In genomic region chr10:17453377-17454091, GRCh38 we compare ENCODE assay signal across 1 cellular context.
TF ChIP-seq lines count a peak whose summit lies in the region.

No MANE protein-coding gene starts in this region.

TF ChIP-seq in K562, 482 proteins besides CTCF, POLR2A, EP300 and RAD21 (continued from another document):
- TF ChIP-seq PHF8 (IDR thresholded peaks at IDR 0.05; ENCODE audit: borderline replicate concordance, low read length) (0 out of 2 replicates have a peak, but pooled peaks have one; percentile 21), E2F6 (IDR thresholded peaks at IDR 0.05; ENCODE audit: borderline replicate concordance in 1 of 2, extremely low read depth in 1 of 2, insufficient read depth in 1 of 2, insufficient read length in 1 of 2, low read depth in 1 of 2, low read length in 1 of 2, poor library complexity in 1 of 2, severe bottlenecking in 1 of 2) (peak in 1 of 2 experiments; percentile 44), MAZ (CRISPR knock-in tag; conservative IDR thresholded peaks at IDR 0.05 in 1 of 2, IDR thresholded peaks at IDR 0.05 in 1 of 2) (peak in 1 of 2 experiments; percentile 52; a peak in 2 of 4 replicates), RBM22 (IDR thresholded peaks at IDR 0.05; ENCODE audit: low read depth, low read length, poor library complexity, severe bottlenecking) (peak; percentile 70), CCNT2 (IDR thresholded peaks at IDR 0.05; ENCODE audit: borderline replicate concordance, extremely low read depth, insufficient read length, low read depth, low read length) (peak; percentile 63), UBTF (IDR thresholded peaks at IDR 0.05; ENCODE audit: borderline replicate concordance in 1 of 2, low read depth in 2 of 2, low read length in 2 of 2) (peak; percentile 87 to 92), SP1 (CRISPR knock-in tag; IDR thresholded peaks at IDR 0.05) (peak; percentile 19; the same call in 1 of the 2 replicates), MYNN (IDR thresholded peaks at IDR 0.05) (0 out of 2 replicates have a peak, but pooled peaks have one; percentile 13), MYNN (CRISPR knock-in tag; IDR thresholded peaks at IDR 0.05) (no peak), RBFOX2 (IDR thresholded peaks at IDR 0.05; ENCODE audit: low read depth, low read length) (peak; percentile 85), CBX1 (IDR thresholded peaks at IDR 0.05; ENCODE audit: low read depth) (0 out of 2 replicates have a peak, but pooled peaks have one; percentile 68), RBBP5 (IDR thresholded peaks at IDR 0.05; ENCODE audit: borderline replicate concordance, insufficient read depth, low read length, poor library complexity, severe bottlenecking) (peak; percentile 73)
